ENCODE assay signal across 9 cellular contexts in the genomic region with DNA sequence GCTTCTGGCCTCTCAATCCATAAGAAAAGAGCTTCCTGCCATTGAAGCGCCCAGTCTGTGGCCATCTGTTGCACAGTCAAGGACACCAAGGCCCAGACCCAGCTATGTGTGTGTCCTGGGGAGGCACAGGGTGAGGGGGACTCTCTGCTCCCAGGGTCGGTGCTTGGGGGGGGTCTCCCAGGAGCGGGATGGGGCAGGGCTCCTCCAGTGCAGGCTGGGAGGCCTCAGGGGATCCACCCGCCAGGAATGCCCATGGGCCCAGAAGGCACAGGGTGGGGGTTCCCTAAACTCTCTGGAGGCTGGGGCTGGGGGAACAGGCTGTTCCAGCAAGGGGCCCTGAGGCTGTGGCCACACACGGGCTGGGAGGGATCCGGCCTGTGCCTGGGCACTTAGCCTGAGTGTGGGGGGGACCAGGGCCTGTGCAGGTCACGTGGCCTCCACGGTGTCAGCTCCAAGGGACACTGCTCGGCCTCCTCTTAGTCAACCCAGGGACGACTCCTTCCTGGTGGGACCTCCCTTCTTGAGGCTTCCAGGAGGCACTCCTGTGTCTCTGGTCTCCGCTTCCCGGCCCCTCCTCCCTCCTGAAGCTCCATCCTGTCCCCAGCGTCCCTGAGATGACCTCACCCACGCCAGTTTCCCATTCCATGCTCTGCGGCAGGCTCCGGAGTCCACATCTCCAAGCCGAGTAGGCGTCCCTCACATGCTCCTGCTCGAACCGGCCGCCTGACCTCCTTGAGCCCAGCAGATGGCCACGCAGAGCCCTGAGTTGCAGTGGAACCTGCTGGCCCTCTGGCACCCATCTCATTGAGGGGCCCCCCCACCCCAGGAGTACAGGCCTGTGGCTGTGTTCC. TPM values are rescaled to one million over a fixed set of nuclear protein-coding genes. Genes with fewer than 3 reads are reported as not detected.
DNase-seq lines count a peak whose midpoint lies in the region; ATAC-seq, FAIRE-seq and TF ChIP-seq lines count a peak whose summit lies in the region.
"Had no signal": no experiment of that assay in that cellular context is flagged by ENCODE, and none has a peak within 500 bp of the region (broad histone marks: within the 10 kb centered on the region; RNA-seq: fewer than 3 reads in every experiment).

No MANE protein-coding gene starts in this region.

- H3K27me3 ChIP-seq in BJ (ENCODE audit: control insufficient read depth, insufficient read depth, low read length): no peaks in the 10 kb centered on the region
- peaks cover 0 to 5% of the 10 kb centered on the region in 2 experiments for H3K27me3 ChIP-seq in endothelial cell of umbilical vein (ENCODE audit: control insufficient read depth in 2 of 2, insufficient read depth in 2 of 2, low read length in 2 of 2)

- ATAC-seq in mucosa of descending colon (peak; percentile 73), HG03039 (IDR thresholded peaks at IDR 0.05; ENCODE audit: unreplicated experiment) (no peak)

- dilution Hi-C loops in endothelial cell of umbilical vein (cut with MboI; ENCODE audit: extremely low pct_ligation_motif_present, low sequenced_read_pairs): no loop called here

- CTCF ChIA-PET in BJ (lab: Yijun Ruan, JAX): interaction anchor here (0.6 to 2.8 kb wide), 6 partner anchors 8 to 112 kb away, joined by 3 to 9 read pairs (median 3); no protein-coding TSS in a partner anchor
- CTCF ChIA-PET in endothelial cell of umbilical vein (lab: Charles Lee): interaction anchor here (0.9 to 3.7 kb wide), 5 partner anchors 12 to 113 kb away, joined by 3 to 21 read pairs (median 5); no protein-coding TSS in a partner anchor

- H3K27ac ChIP-seq in endothelial cell of umbilical vein (ENCODE audit: insufficient read depth, low read depth, low read length): no peak overlapping the region

- H3K4me2 ChIP-seq in endothelial cell of umbilical vein (ENCODE audit: insufficient read depth, low read length): no peak overlapping the region

- DNase-seq in BJ (ENCODE audit: low read depth): no peak
- DNase-seq in NCI-H226: peak; percentile 33
- peak; percentile 31 for DNase-seq in endothelial cell of umbilical vein (ENCODE audit: low read depth, low spot score)
- peak in 1 of 3 donors; percentile 37 for DNase-seq in mucosa of descending colon
- no peak for DNase-seq in NCI-H2227 (lab: John Stamatoyannopoulos, UW; ENCODE audit: unreplicated experiment)
- no peak for DNase-seq in COR-L47 (lab: John Stamatoyannopoulos, UW)
- DNase-seq in stimulated activated naive CD4-positive, alpha-beta T cell treated with Interleukin-2 at 50 U/mL for 16 hours (lab: John Stamatoyannopoulos, UW): no peak
- DNase-seq: NCI-H446 treated with DMSO at 0.1 percent for 48 hours had no signal

- POLR2A ChIA-PET in BJ (lab: Charles Lee) (no interaction called here), endothelial cell of umbilical vein (lab: Charles Lee) (interaction anchor here (0.7 kb wide), 1 partner anchor 63 kb away, joined by 4 read pairs; no protein-coding TSS in a partner anchor)

- H3K4me3 ChIP-seq in BJ (ENCODE audit: low read depth, low read length) (no peak overlapping the region), endothelial cell of umbilical vein (replicated peaks in 1 of 3; ENCODE audit: insufficient read depth in 1 of 3, low read depth in 1 of 3, low read length in 3 of 3) (no peak overlapping the region), mucosa of descending colon (no peak overlapping the region)

- H3K36me3 ChIP-seq in BJ (ENCODE audit: control insufficient read depth, insufficient read depth, low read length) (no peaks in the 10 kb centered on the region), endothelial cell of umbilical vein (ENCODE audit: control insufficient read depth in 2 of 2, extremely low read depth in 1 of 2, insufficient read depth in 2 of 2, low read length in 2 of 2) (no peaks in the 10 kb centered on the region), mucosa of descending colon (ENCODE audit: low read depth) (no peaks in the 10 kb centered on the region)

- no peaks in the 10 kb centered on the region for H3K79me2 ChIP-seq in endothelial cell of umbilical vein (ENCODE audit: control insufficient read depth, insufficient read depth, low read length)

- H3K9me1 ChIP-seq in endothelial cell of umbilical vein (replicated peaks; ENCODE audit: control insufficient read depth, extremely low read depth, insufficient read depth, low read length): no peaks in the 10 kb centered on the region

- no TSS peak for BruUV-seq in endothelial cell of umbilical vein (replicated peaks; lab: Mats Ljungman, UMichigan)

- TF ChIP-seq CTCF in BJ (IDR thresholded peaks at IDR 0.05; ENCODE audit: insufficient read depth, low read depth, low read length) (peak; percentile 57), endothelial cell of umbilical vein (IDR thresholded peaks at IDR 0.05; ENCODE audit: extremely low read depth in 1 of 2, insufficient read depth in 1 of 2, low read depth in 1 of 2, low read length in 2 of 2) (peak; percentile 31 to 71), mucosa of descending colon (IDR thresholded peaks at IDR 0.05) (no peak)

- H3K4me1 ChIP-seq in endothelial cell of umbilical vein (ENCODE audit: control insufficient read depth, extremely low read depth, insufficient read depth, low read length) (no peaks in the 10 kb centered on the region), mucosa of descending colon (ENCODE audit: low read depth) (no peaks in the 10 kb centered on the region)

- intact Hi-C loops in endothelial cell of umbilical vein (cut with micrococcal nuclease) (no loop called here), mucosa of descending colon (cut with DNase I, micrococcal nuclease) (no loop called here)

- no peaks in the 10 kb centered on the region for H3K9me3 ChIP-seq in endothelial cell of umbilical vein (replicated peaks; ENCODE audit: control insufficient read depth, insufficient read depth, low read length)
- no peaks in the 10 kb centered on the region for H3K9me3 ChIP-seq in mucosa of descending colon

- H4K20me1 ChIP-seq in endothelial cell of umbilical vein (replicated peaks; ENCODE audit: control insufficient read depth, extremely low read depth, insufficient read depth, low read length): no peaks in the 10 kb centered on the region

- H3K9ac ChIP-seq in endothelial cell of umbilical vein (replicated peaks; ENCODE audit: extremely low read depth, insufficient read depth, low read length): no peak overlapping the region

- no peak overlapping the region for H2AFZ ChIP-seq in endothelial cell of umbilical vein (ENCODE audit: low read depth, low read length)

- TF ChIP-seq POLR2A in endothelial cell of umbilical vein (IDR thresholded peaks at IDR 0.05; ENCODE audit: low read depth, low read length): no peak

- no peak for FAIRE-seq in endothelial cell of umbilical vein (lab: Jason Lieb, UNC)

TF ChIP-seq in endothelial cell of umbilical vein, 7 proteins besides CTCF, POLR2A, EP300 and RAD21:
- TF ChIP-seq, protein P1, sequence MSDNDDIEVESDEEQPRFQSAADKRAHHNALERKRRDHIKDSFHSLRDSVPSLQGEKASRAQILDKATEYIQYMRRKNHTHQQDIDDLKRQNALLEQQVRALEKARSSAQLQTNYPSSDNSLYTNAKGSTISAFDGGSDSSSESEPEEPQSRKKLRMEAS (IDR thresholded peaks at IDR 0.05; ENCODE audit: insufficient read depth, insufficient read length): no peak
- TF ChIP-seq FOS (IDR thresholded peaks at IDR 0.05; ENCODE audit: borderline replicate concordance, insufficient read depth, low read length) (no peak), MYC (IDR thresholded peaks at IDR 0.05; ENCODE audit: low read depth, low read length) (no peak), POLR2AphosphoS5 (IDR thresholded peaks at IDR 0.05; ENCODE audit: insufficient read depth, low read depth, low read length) (no peak), JUN (IDR thresholded peaks at IDR 0.05; ENCODE audit: borderline replicate concordance, insufficient read depth, insufficient read length, low read depth) (no peak), EZH2 (IDR thresholded peaks at IDR 0.05; ENCODE audit: borderline replicate concordance, low read depth, low read length, severe bottlenecking) (no peak), GATA2 (IDR thresholded peaks at IDR 0.05; ENCODE audit: insufficient read depth, insufficient read length, low read depth, low read length) (no peak)

RNA-seq across cellular contexts. Expression of a gene that starts 23.1 kb away (rescaled TPM):
- 2.3 and 3.1 TPM in 2 replicates for polyA plus RNA-seq in BJ (2011; rRNA removed)
- polyA minus RNA-seq in BJ (2011; rRNA and poly(A)+ RNA removed): 2.9 and 3.4 TPM in 2 replicates
- total RNA-seq in endothelial cell of umbilical vein: 10.3 and 11.6 TPM in 2 replicates
- 4.7 and 7.1 TPM in 2 replicates for polyA plus RNA-seq in endothelial cell of umbilical vein
- polyA plus RNA-seq in endothelial cell of umbilical vein (2011; cell fraction: cytosol; rRNA removed): 3.4 and 5.1 TPM in 2 replicates
- polyA plus RNA-seq in endothelial cell of umbilical vein (2011; cell fraction: nucleus; rRNA removed): 15.2 and 19.3 TPM in 2 replicates
- polyA plus RNA-seq in endothelial cell of umbilical vein (2012): 3.5 and 3.7 TPM in 2 replicates
- 7.4 and 14.0 TPM in 2 replicates for polyA minus RNA-seq in endothelial cell of umbilical vein
- polyA minus RNA-seq in endothelial cell of umbilical vein (2011; cell fraction: cytosol; rRNA and poly(A)+ RNA removed): 8.7 TPM
- 3.3 and 10.0 TPM in 2 replicates for polyA minus RNA-seq in endothelial cell of umbilical vein (2011; cell fraction: nucleus; rRNA and poly(A)+ RNA removed)
- 10 to 100 TPM; 14.0 to 27.4 (median 16.5) TPM for total RNA-seq in mucosa of descending colon

Comparison
In these comparisons a context has a peak if more than half of its experiments do, and no peak if none do; other contexts are left out.
1. DNase-seq: peak in NCI-H226 (single experiment) and endothelial cell of umbilical vein (single experiment); none in BJ (single experiment), NCI-H2227 (single experiment), COR-L47 (single experiment) and stimulated activated naive CD4-positive, alpha-beta T cell treated with Interleukin-2 at 50 U/mL for 16 hours (single experiment).